ENCODE assay signal across 11 cellular contexts in genomic region chr13:49356224-49356623, GRCh38.
DNase-seq lines count a peak whose midpoint lies in the region; ATAC-seq and TF ChIP-seq lines count a peak whose summit lies in the region.
"Had no signal": no experiment of that assay in that cellular context is flagged by ENCODE, and none has a peak within 500 bp of the region (broad histone marks: within the 10 kb centered on the region; RNA-seq: fewer than 3 reads in every experiment).

No MANE protein-coding gene starts in this region.

- H2BK120ac ChIP-seq in IMR-90 (ENCODE audit: low read depth, low read length) = peak overlapping the region; percentile 95; the same call in 1 of the 2 replicates

- no peak overlapping the region for H3K4me2 ChIP-seq in IMR-90 (ENCODE audit: low read depth, low read length)

- H3K4ac ChIP-seq in IMR-90 (ENCODE audit: low read depth, low read length) = peak overlapping the region; percentile 97; the same call in 1 of the 2 replicates

- H4K91ac ChIP-seq in IMR-90 (ENCODE audit: insufficient read depth, low read depth, low read length) = no peak overlapping the region; the same call in 1 of the 2 replicates

- H2BK5ac ChIP-seq in IMR-90 (ENCODE audit: low read depth, low read length, poor library complexity, severe bottlenecking) = peak overlapping the region; percentile 99

- H3K27ac ChIP-seq in IMR-90 (ENCODE audit: insufficient read depth, low read length) = no peak overlapping the region
- H3K27ac ChIP-seq in upper lobe of left lung = peak overlapping the region; percentile 26 to 53 (median 36)
- no peak overlapping the region for H3K27ac ChIP-seq in SJCRH30
- H3K27ac ChIP-seq: cardiac muscle cell had no signal

- H2AFZ ChIP-seq in IMR-90 (replicated peaks; ENCODE audit: low read length, poor library complexity) = no peak overlapping the region

- no peak overlapping the region for H3K14ac ChIP-seq in IMR-90 (replicated peaks; ENCODE audit: low read depth, low read length)

- no peak for TF ChIP-seq CTCF in IMR-90 (conservative IDR thresholded peaks at IDR 0.05; ENCODE audit: low read depth, low read length)
- no peak for TF ChIP-seq CTCF in choroid plexus epithelial cell (conservative IDR thresholded peaks at IDR 0.05; ENCODE audit: low read depth, low read length)
- TF ChIP-seq CTCF in kidney epithelial cell (IDR thresholded peaks at IDR 0.05; ENCODE audit: insufficient read depth, low read length, poor library complexity, severe bottlenecking) = no peak
- TF ChIP-seq CTCF in upper lobe of left lung (IDR thresholded peaks at IDR 0.05) = no peak

- DNase-seq in IMR-90 (peak; percentile 96), choroid plexus epithelial cell (ENCODE audit: low read depth) (peak; percentile 92), kidney epithelial cell (ENCODE audit: low read depth) (peak; percentile 79), upper lobe of left lung (no peak), NCI-H128 (lab: John Stamatoyannopoulos, UW; ENCODE audit: unreplicated experiment) (no peak), SJCRH30 (no peak)
- no peak for DNase-seq in central memory CD4-positive, alpha-beta T cell
- DNase-seq: activated CD4-positive, alpha-beta memory T cell treated with anti-CD3 and anti-CD28 coated beads, Interleukin-2, amount 10 ng/mL, durations not matched to agents 7 days and 5 days; NCI-H187 treated with DMSO at 0.1 percent for 48 hours; SHP77 had no signal

- intact Hi-C loops in IMR-90 (cut with micrococcal nuclease) = loop anchor here (5.0 kb wide), 1 partner anchor 44 kb away; no protein-coding TSS in a partner anchor

- no peak overlapping the region for H2AK5ac ChIP-seq in IMR-90 (ENCODE audit: low read depth, low read length)

- H4K5ac ChIP-seq in IMR-90 (ENCODE audit: low read depth, low read length) = no peak overlapping the region; the same call in 1 of the 2 replicates

- dilution Hi-C loops in IMR-90 (cut with HindIII; ENCODE audit: low sequenced_read_pairs, unreplicated experiment) = no loop called here

- ATAC-seq in IMR-90 (ENCODE audit: low read depth) (peak; percentile 85), upper lobe of left lung (ENCODE audit: low FRiP score in 2 of 2) (peak in 1 of 2 donors; percentile 92)

- peak overlapping the region; percentile 43; the same call in 1 of the 3 replicates for H2BK15ac ChIP-seq in IMR-90 (ENCODE audit: low read depth, low read length)

- peak overlapping the region; percentile 25 to 88; a peak in 1 of 4 replicates for H4K8ac ChIP-seq in IMR-90 (ENCODE audit: low read depth in 2 of 2, low read length in 2 of 2)

- no peak overlapping the region; the same call in 1 of the 2 replicates for H3K23ac ChIP-seq in IMR-90 (ENCODE audit: low read depth, low read length)

- TF ChIP-seq POLR2A in IMR-90 (IDR thresholded peaks at IDR 0.05; ENCODE audit: low read depth, low read length) (no peak), upper lobe of left lung (IDR thresholded peaks at IDR 0.05) (no peak)

- H3K4me1 ChIP-seq in IMR-90 (ENCODE audit: control insufficient read depth, insufficient read depth, low read length) (peaks cover 8% of the 10 kb centered on the region), upper lobe of left lung (peaks cover 0 to 4% (median 1%) of the 10 kb centered on the region in 4 donors), SJCRH30 (no peaks in the 10 kb centered on the region; the same call in 1 of the 2 replicates)

- no peak for TF ChIP-seq EP300 in upper lobe of left lung (IDR thresholded peaks at IDR 0.05)

- H3K27me3 ChIP-seq in IMR-90 (ENCODE audit: control insufficient read depth, insufficient read depth, low read length) (no peaks in the 10 kb centered on the region), kidney epithelial cell (ENCODE audit: control insufficient read depth, insufficient read depth, low read length) (no peaks in the 10 kb centered on the region), upper lobe of left lung (no peaks in the 10 kb centered on the region), SJCRH30 (no peaks in the 10 kb centered on the region)
- H3K27me3 ChIP-seq: cardiac muscle cell had no signal

- H3K18ac ChIP-seq in IMR-90 (ENCODE audit: low read depth, low read length) = no peak overlapping the region

- in situ Hi-C loops in IMR-90 (cut with MboI; ENCODE audit: low sequenced_read_pairs) = no loop called here

- peaks cover 0 to 8% of the 10 kb centered on the region in 2 experiments; a peak in 1 of 4 replicates for H3K79me1 ChIP-seq in IMR-90 (ENCODE audit: low read depth in 1 of 2, low read length in 2 of 2)

- H3K9me1 ChIP-seq in IMR-90 (ENCODE audit: insufficient read depth, low read length) = no peaks in the 10 kb centered on the region

- TF ChIP-seq RAD21 in IMR-90 (IDR thresholded peaks at IDR 0.05; ENCODE audit: low read length) = no peak

- CTCF ChIA-PET in IMR-90 (lab: Yijun Ruan, JAX) = interaction anchor here (1.1 kb wide), 1 partner anchor 42 kb away, joined by 3 read pairs; no protein-coding TSS in a partner anchor

- BruUV-seq in IMR-90 (replicated peaks; lab: Mats Ljungman, UMichigan) = no TSS peak

- H4K20me1 ChIP-seq in IMR-90 (ENCODE audit: insufficient read depth, low read length) = no peaks in the 10 kb centered on the region

- POLR2A ChIA-PET in IMR-90 (lab: Charles Lee; ENCODE audit: unreplicated experiment) = interaction anchor here (0.5 kb wide), 1 partner anchor 236 kb away, joined by 3 read pairs; no protein-coding TSS in a partner anchor

- H2BK20ac ChIP-seq in IMR-90 (ENCODE audit: low read depth, low read length) = peak overlapping the region; percentile 18; the same call in 1 of the 2 replicates

- no peak overlapping the region for H3K9ac ChIP-seq in IMR-90 (ENCODE audit: low read depth, low read length)

- H3K9me3 ChIP-seq in IMR-90 (ENCODE audit: control insufficient read depth, insufficient read depth, low read length) = peaks cover 5% of the 10 kb centered on the region
- H3K9me3 ChIP-seq in upper lobe of left lung = no peaks in the 10 kb centered on the region
- no peaks in the 10 kb centered on the region for H3K9me3 ChIP-seq in SJCRH30 (replicated peaks)

- H3K4me3 ChIP-seq in IMR-90 (ENCODE audit: insufficient read depth, low read depth, low read length) = no peak overlapping the region
- H3K4me3 ChIP-seq in choroid plexus epithelial cell (ENCODE audit: low read depth, low read length) = no peak overlapping the region
- no peak overlapping the region for H3K4me3 ChIP-seq in kidney epithelial cell (ENCODE audit: low read depth, low read length)
- H3K4me3 ChIP-seq in upper lobe of left lung = no peak overlapping the region
- H3K4me3 ChIP-seq in SJCRH30 = no peak overlapping the region
- H3K4me3 ChIP-seq: cardiac muscle cell had no signal

- no peak overlapping the region for H2AK9ac ChIP-seq in IMR-90 (replicated peaks; ENCODE audit: low read depth, low read length, poor library complexity)

- H3K56ac ChIP-seq in IMR-90 (ENCODE audit: extremely low read depth, insufficient read depth, low read length) = 0 out of 2 replicates have a peak overlapping the region, but pooled peaks have one; percentile 38

- no peaks in the 10 kb centered on the region; the same call in 1 of the 2 replicates for H3K36me3 ChIP-seq in IMR-90 (ENCODE audit: control insufficient read depth, insufficient read depth, low read length)
- no peaks in the 10 kb centered on the region for H3K36me3 ChIP-seq in kidney epithelial cell (ENCODE audit: control insufficient read depth, insufficient read depth, low read length)
- H3K36me3 ChIP-seq in upper lobe of left lung = peaks cover 0 to 9% (median 5%) of the 10 kb centered on the region in 4 donors
- H3K36me3 ChIP-seq in SJCRH30 = no peaks in the 10 kb centered on the region
- H3K36me3 ChIP-seq: cardiac muscle cell had no signal

TF ChIP-seq in IMR-90, 13 proteins besides CTCF, POLR2A, EP300 and RAD21:
- no peak for TF ChIP-seq ELK1 (IDR thresholded peaks at IDR 0.05; ENCODE audit: borderline replicate concordance, low read depth, low read length)
- no peak for TF ChIP-seq USF2 (IDR thresholded peaks at IDR 0.05; ENCODE audit: low read depth, low read length)
- peak; percentile 41; the same call in 1 of the 2 replicates for TF ChIP-seq FOS (IDR thresholded peaks at IDR 0.05; ENCODE audit: low read depth, low read length)

Comparison
In these comparisons a context has a peak if more than half of its experiments do, and no peak if none do; other contexts are left out.
1. DNase-seq: peak in IMR-90 (single experiment), choroid plexus epithelial cell (single experiment) and kidney epithelial cell (single experiment); none in upper lobe of left lung (0 of 2), central memory CD4-positive, alpha-beta T cell (single experiment), NCI-H128 (single experiment) and SJCRH30 (0 of 2).
2. H3K27ac ChIP-seq: peak in upper lobe of left lung (4 of 4); none in IMR-90 (single experiment) and SJCRH30 (single experiment).